In the genomic region with DNA sequence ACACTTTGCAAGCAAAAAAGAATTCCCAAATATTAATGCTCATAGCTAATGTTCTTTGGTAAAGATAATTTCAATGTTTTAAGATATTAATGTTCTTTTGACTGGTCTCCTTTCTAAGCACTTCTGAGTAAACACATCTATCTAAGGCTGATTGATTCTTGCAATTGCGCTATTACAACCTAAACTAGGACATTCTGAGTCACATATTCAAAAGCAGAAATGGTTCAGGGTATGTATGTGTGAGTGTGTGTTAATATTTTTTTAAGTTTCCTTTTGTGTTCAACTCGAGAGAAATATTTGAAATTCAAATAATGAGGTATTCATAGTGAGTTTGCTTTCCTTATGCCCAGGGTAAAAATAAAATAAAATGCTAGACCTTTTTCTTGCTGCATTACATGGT, we compare ENCODE assay signal across 19 cellular contexts.
"Had no signal": no experiment of that assay in that cellular context is flagged by ENCODE, and none has a peak within 500 bp of the region (broad histone marks: within the 10 kb centered on the region; RNA-seq: fewer than 3 reads in every experiment).

No MANE protein-coding gene starts in this region.

- H3K4me3 ChIP-seq: cardiac muscle cell had no signal

- H3K36me3 Mint-ChIP-seq: activated CD4-positive, alpha-beta memory T cell treated with anti-CD3 and anti-CD28 coated beads for 36 hours; activated naive CD4-positive, alpha-beta T cell treated with anti-CD3 and anti-CD28 coated beads, Interleukin-2, amount 10 ng/mL, durations not matched to agents 7 days and 5 days; activated naive CD8-positive, alpha-beta T cell treated with anti-CD3 and anti-CD28 coated beads for 36 hours; T-cell had no signal

- ATAC-seq: activated T-cell treated with anti-CD3 and anti-CD28 coated beads, Interleukin-2, amount 50 U/mL, for 4 hours; T-cell had no signal

- H3K4me3 Mint-ChIP-seq: activated CD4-positive, alpha-beta memory T cell treated with anti-CD3 and anti-CD28 coated beads for 36 hours; activated CD4-positive, alpha-beta T cell treated with anti-CD3 and anti-CD28 coated beads, Interleukin-2, amount 10 ng/mL, durations not matched to agents 7 days and 5 days; activated naive CD4-positive, alpha-beta T cell treated with anti-CD3 and anti-CD28 coated beads, Interleukin-2, amount 10 ng/mL, durations not matched to agents 7 days and 5 days; activated naive CD8-positive, alpha-beta T cell treated with anti-CD3 and anti-CD28 coated beads for 36 hours; activated T-cell treated with anti-CD3 and anti-CD28 coated beads, Interleukin-2, amount 50 U/mL, for 4 hours; T-cell had no signal

- H3K4me1 Mint-ChIP-seq: activated CD4-positive, alpha-beta T cell treated with anti-CD3 and anti-CD28 coated beads, Interleukin-2, amount 10 ng/mL, durations not matched to agents 7 days and 5 days; activated naive CD4-positive, alpha-beta T cell treated with anti-CD3 and anti-CD28 coated beads, Interleukin-2, amount 10 ng/mL, durations not matched to agents 7 days and 5 days; activated naive CD8-positive, alpha-beta T cell treated with anti-CD3 and anti-CD28 coated beads for 36 hours; T-cell had no signal

- H3K27ac ChIP-seq: brain microvascular endothelial cell, cardiac muscle cell, KMS-11 had no signal

- H3K27me3 ChIP-seq: brain microvascular endothelial cell, cardiac muscle cell had no signal

- H3K36me3 ChIP-seq: brain microvascular endothelial cell, cardiac muscle cell had no signal

- H3K27ac Mint-ChIP-seq: activated CD4-positive, alpha-beta memory T cell treated with anti-CD3 and anti-CD28 coated beads for 36 hours; activated CD4-positive, alpha-beta T cell treated with anti-CD3 and anti-CD28 coated beads, Interleukin-2, amount 10 ng/mL, durations not matched to agents 7 days and 5 days; activated naive CD4-positive, alpha-beta T cell treated with anti-CD3 and anti-CD28 coated beads, Interleukin-2, amount 10 ng/mL, durations not matched to agents 7 days and 5 days; activated naive CD8-positive, alpha-beta T cell treated with anti-CD3 and anti-CD28 coated beads for 36 hours; T-cell had no signal

- H3K9me3 Mint-ChIP-seq: activated CD4-positive, alpha-beta memory T cell treated with anti-CD3 and anti-CD28 coated beads for 36 hours; activated CD4-positive, alpha-beta T cell treated with anti-CD3 and anti-CD28 coated beads, Interleukin-2, amount 10 ng/mL, durations not matched to agents 7 days and 5 days; activated naive CD4-positive, alpha-beta T cell treated with anti-CD3 and anti-CD28 coated beads, Interleukin-2, amount 10 ng/mL, durations not matched to agents 7 days and 5 days; activated naive CD8-positive, alpha-beta T cell treated with anti-CD3 and anti-CD28 coated beads for 36 hours; activated T-cell treated with anti-CD3 and anti-CD28 coated beads, Interleukin-2, amount 50 U/mL, for 4 hours; T-cell had no signal

- DNase-seq: activated CD4-positive, alpha-beta memory T cell treated with anti-CD3 and anti-CD28 coated beads for 36 hours; activated CD4-positive, alpha-beta T cell treated with anti-CD3 and anti-CD28 coated beads, Interleukin-2, amount 10 ng/mL, durations not matched to agents 7 days and 5 days; activated CD4-positive, CD25-positive, alpha-beta regulatory T cell; activated CD8-positive, alpha-beta memory T cell treated with anti-CD3 and anti-CD28 coated beads for 24 hours; activated effector memory CD4-positive, alpha-beta T cell treated with anti-CD3 and anti-CD28 coated beads, Interleukin-2, amount 50 U/mL, for 16 hours; activated naive CD4-positive, alpha-beta T cell treated with anti-CD3 and anti-CD28 coated beads, Interleukin-2, amount 10 ng/mL, durations not matched to agents 7 days and 5 days; activated naive CD8-positive, alpha-beta T cell treated with anti-CD3 and anti-CD28 coated beads for 36 hours; activated T-cell treated with anti-CD3 and anti-CD28 coated beads, Interleukin-2, amount 50 U/mL, for 4 hours; brain microvascular endothelial cell; NCI-H1105; NCI-H1436 treated with DMSO at 0.1 percent for 48 hours; NCI-H187; NCI-H524 treated with DMSO at 0.1 percent for 48 hours; SIG-M5; T-cell; T-helper 2 cell; T1000 had no signal
